ENCODE assay signal across 13 cellular contexts in the genomic region with DNA sequence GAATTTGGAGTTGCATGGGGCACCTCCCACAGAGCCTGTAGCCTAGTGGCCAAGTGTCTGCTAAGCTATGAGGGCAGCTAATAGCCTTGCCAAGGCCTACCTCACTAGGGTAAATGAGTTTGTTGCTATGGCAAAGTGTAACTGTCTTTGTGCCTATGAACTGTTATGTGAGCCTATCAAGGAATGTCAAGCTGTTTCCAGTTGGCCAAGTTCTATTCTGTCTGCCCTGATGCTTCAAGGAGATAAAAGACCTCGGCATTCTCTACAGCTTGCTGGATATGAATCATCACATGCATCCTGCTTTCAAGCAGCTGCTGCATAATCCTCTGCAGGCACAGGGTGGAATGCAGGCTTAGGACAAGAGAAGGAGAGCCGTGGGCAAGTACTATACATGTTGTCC.
DNase-seq lines count a peak whose midpoint lies in the region; ATAC-seq and TF ChIP-seq lines count a peak whose summit lies in the region.
"Had no signal": no experiment of that assay in that cellular context is flagged by ENCODE, and none has a peak within 500 bp of the region (broad histone marks: within the 10 kb centered on the region; RNA-seq: fewer than 3 reads in every experiment).

No MANE protein-coding gene starts in this region.

- H3K27me3 ChIP-seq in RWPE2 (ENCODE audit: insufficient read depth, poor library complexity, severe bottlenecking) (no peaks in the 10 kb centered on the region), gastrocnemius medialis (no peaks in the 10 kb centered on the region), endodermal cell (ENCODE audit: control insufficient read depth, insufficient read depth, low read length, poor library complexity, severe bottlenecking) (no peaks in the 10 kb centered on the region)

- H3K4me3 Mint-ChIP-seq in progenitor cell of endocrine pancreas (ENCODE audit: low read depth), result no peak overlapping the region
- H3K4me3 Mint-ChIP-seq in endodermal cell, result no peak overlapping the region

- H3K9me3 ChIP-seq in RWPE2 (ENCODE audit: severe bottlenecking) (no peaks in the 10 kb centered on the region), gastrocnemius medialis (no peaks in the 10 kb centered on the region), endodermal cell (ENCODE audit: control insufficient read depth, low read length) (no peaks in the 10 kb centered on the region)

- DNase-seq in NCI-H146 (lab: John Stamatoyannopoulos, UW) (peak; percentile 36), NCI-H146 treated with DMSO at 0.1 percent for 48 hours (lab: John Stamatoyannopoulos, UW; ENCODE audit: unreplicated experiment) (no peak), RWPE2 (ENCODE audit: low spot score) (no peak), fibroblast of the aortic adventitia (ENCODE audit: low read depth) (peak; percentile 92), gastrocnemius medialis (peak; percentile 44 to 67), progenitor cell of endocrine pancreas (ENCODE audit: low spot score, unreplicated experiment) (no peak), NCI-H2171 treated with DMSO at 0.1 percent for 48 hours (lab: John Stamatoyannopoulos, UW) (no peak), endodermal cell (no peak)
- DNase-seq: kidney had no signal

- H3K36me3 ChIP-seq in RWPE2 (ENCODE audit: low read depth) (no peaks in the 10 kb centered on the region), gastrocnemius medialis (no peaks in the 10 kb centered on the region), endodermal cell (ENCODE audit: control insufficient read depth, insufficient read depth, low read length) (no peaks in the 10 kb centered on the region)

- H3K27ac ChIP-seq in RWPE2 (ENCODE audit: poor library complexity, severe bottlenecking) (peak overlapping the region; percentile 1), gastrocnemius medialis (peak overlapping the region; percentile 61 to 75 (median 70)), endodermal cell (ENCODE audit: low read depth, low read length) (no peak overlapping the region)
- H3K27ac ChIP-seq: 22Rv1, HL-60, SK-N-MC had no signal

- no peak for TF ChIP-seq POLR2A in gastrocnemius medialis (IDR thresholded peaks at IDR 0.05)

- TF ChIP-seq CTCF in RWPE2 (IDR thresholded peaks at IDR 0.05; ENCODE audit: poor library complexity, severe bottlenecking) (no peak), fibroblast of the aortic adventitia (IDR thresholded peaks at IDR 0.05; ENCODE audit: insufficient read depth, low read length) (peak; percentile 17), gastrocnemius medialis (IDR thresholded peaks at IDR 0.05 in 4 of 5, conservative IDR thresholded peaks at IDR 0.05 in 1 of 5) (no peak), progenitor cell of endocrine pancreas (IDR thresholded peaks at IDR 0.05; ENCODE audit: unreplicated experiment) (no peak), endodermal cell (conservative IDR thresholded peaks at IDR 0.05) (no peak)

- H3K9me3 Mint-ChIP-seq in progenitor cell of endocrine pancreas (ENCODE audit: low read depth) (no peaks in the 10 kb centered on the region), endodermal cell (no peaks in the 10 kb centered on the region)
- H3K9me3 Mint-ChIP-seq: activated naive CD4-positive, alpha-beta T cell treated with anti-CD3 and anti-CD28 coated beads, Interleukin-2, amount 50 U/mL, for 72 hours had no signal

- H3K9ac ChIP-seq in endodermal cell (ENCODE audit: extremely low read depth, low read length, poor library complexity, severe bottlenecking), result no peak overlapping the region

- no peak overlapping the region for H3K27ac Mint-ChIP-seq in progenitor cell of endocrine pancreas
- no peak overlapping the region for H3K27ac Mint-ChIP-seq in endodermal cell
- H3K27ac Mint-ChIP-seq: activated naive CD4-positive, alpha-beta T cell treated with anti-CD3 and anti-CD28 coated beads, Interleukin-2, amount 50 U/mL, for 72 hours had no signal

- H3K27me3 Mint-ChIP-seq in progenitor cell of endocrine pancreas, result peaks cover 4% of the 10 kb centered on the region
- peaks cover 27% of the 10 kb centered on the region for H3K27me3 Mint-ChIP-seq in endodermal cell (ENCODE audit: insufficient read depth)

- H3K4me3 ChIP-seq in RWPE2 (ENCODE audit: severe bottlenecking) (no peak overlapping the region), fibroblast of the aortic adventitia (ENCODE audit: low read depth, low read length) (no peak overlapping the region), gastrocnemius medialis (no peak overlapping the region), endodermal cell (ENCODE audit: low read length) (no peak overlapping the region)
- H3K4me3 ChIP-seq: SK-N-MC had no signal

- WGBS in endodermal cell (ENCODE audit: insufficient coverage in 1 of 2, insufficient read length in 1 of 2), 2 experiments, result 67 to 75% methylated on average over 1 to 2 of the region's 2 CpGs

- peak; percentile 99 for ATAC-seq in RWPE2 (ENCODE audit: low read depth)
- peak; percentile 96 to 98 for ATAC-seq in gastrocnemius medialis
- ATAC-seq: activated naive CD4-positive, alpha-beta T cell treated with anti-CD3 and anti-CD28 coated beads, Interleukin-2, amount 50 U/mL, for 72 hours had no signal

- no peaks in the 10 kb centered on the region for H3K36me3 Mint-ChIP-seq in progenitor cell of endocrine pancreas (ENCODE audit: insufficient read depth)
- no peaks in the 10 kb centered on the region for H3K36me3 Mint-ChIP-seq in endodermal cell (ENCODE audit: low read depth)
- H3K36me3 Mint-ChIP-seq: activated naive CD4-positive, alpha-beta T cell treated with anti-CD3 and anti-CD28 coated beads, Interleukin-2, amount 50 U/mL, for 72 hours had no signal

- in situ Hi-C loops in gastrocnemius medialis (cut with MboI; ENCODE audit: low sequenced_read_pairs in 4 of 4), result no loop called here

- H3K4me1 ChIP-seq in RWPE2 (ENCODE audit: insufficient read depth, poor library complexity, severe bottlenecking) (peaks cover 4% of the 10 kb centered on the region), gastrocnemius medialis (peaks cover 10% of the 10 kb centered on the region in 2 donors), endodermal cell (ENCODE audit: control insufficient read depth, insufficient read depth, low read length) (no peaks in the 10 kb centered on the region)

- H3K4me1 Mint-ChIP-seq in progenitor cell of endocrine pancreas (ENCODE audit: low read depth), result no peaks in the 10 kb centered on the region
- H3K4me1 Mint-ChIP-seq in endodermal cell, result peaks cover 4% of the 10 kb centered on the region

- intact Hi-C loops in gastrocnemius medialis (cut with DNase I; ENCODE audit: low total_unique reads), result no loop called here

Comparison
In these comparisons a context has a peak if more than half of its experiments do, and no peak if none do; other contexts are left out.
1. DNase-seq: peak in NCI-H146 (single experiment), fibroblast of the aortic adventitia (single experiment) and gastrocnemius medialis (2 of 2); none in NCI-H146 treated with DMSO at 0.1 percent for 48 hours (single experiment), RWPE2 (single experiment), progenitor cell of endocrine pancreas (single experiment), NCI-H2171 treated with DMSO at 0.1 percent for 48 hours (single experiment) and endodermal cell (single experiment).